Comparison of ENCODE assay signal across 4 cellular contexts in genomic region chr18:43668866-43669265, GRCh38.
"Had no signal": no experiment of that assay in that cellular context is flagged by ENCODE, and none has a peak within 500 bp of the region (broad histone marks: within the 10 kb centered on the region; RNA-seq: fewer than 3 reads in every experiment).

No MANE protein-coding gene starts in this region.

- ATAC-seq: GM23338, K562 had no signal

- H3K4me1 Mint-ChIP-seq: GM23338 had no signal

- H3K27ac Mint-ChIP-seq: GM23338, H9 had no signal

- H3K9me3 Mint-ChIP-seq: GM23338, H9 had no signal

- DNase-seq: H9, HCEC 1CT had no signal

- H3K4me3 Mint-ChIP-seq: GM23338, H9 had no signal
